ENCODE assay signal across 10 cellular contexts in the genomic region with DNA sequence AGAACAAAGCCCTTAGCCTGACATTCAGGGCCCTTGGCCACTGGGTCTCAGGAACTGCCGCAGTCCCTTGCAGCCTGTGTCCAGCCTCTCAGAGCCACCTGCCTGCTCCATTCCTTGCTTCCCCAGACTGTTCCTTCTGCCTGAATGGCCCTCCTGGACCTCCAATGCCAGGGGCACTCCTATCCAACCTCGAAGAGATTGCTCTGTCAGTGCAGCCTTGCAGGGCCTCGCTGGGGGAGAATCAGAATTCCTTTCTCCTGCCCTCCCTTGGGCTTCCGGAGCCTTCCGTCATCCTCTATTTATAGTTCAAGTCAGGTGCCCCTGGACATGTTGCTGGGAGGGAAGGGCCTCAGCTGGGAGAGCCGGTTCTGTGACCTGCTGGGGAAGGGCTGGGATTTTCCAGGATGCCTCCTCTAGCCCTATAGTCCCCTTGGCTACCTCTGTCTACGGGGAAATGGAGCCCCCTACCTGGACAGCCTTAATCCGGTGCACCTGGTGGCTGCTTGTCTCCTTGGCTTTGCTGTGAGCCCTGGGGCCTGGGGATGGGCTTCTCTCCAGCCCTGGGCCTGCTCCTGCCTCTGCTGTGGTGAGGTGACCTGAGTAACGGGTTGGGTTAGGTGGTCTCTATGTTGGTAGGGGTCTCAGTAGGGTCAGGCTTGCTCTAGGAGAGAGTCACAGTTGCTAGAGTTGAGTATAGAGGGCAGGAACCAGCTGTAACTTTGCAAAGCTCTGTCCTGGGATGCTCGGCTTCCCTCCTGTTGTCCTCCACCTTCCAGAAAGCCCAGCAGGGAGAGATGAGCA. TPM values are rescaled to one million over a fixed set of nuclear protein-coding genes. Genes with fewer than 3 reads are reported as not detected.
DNase-seq lines count a peak whose midpoint lies in the region; TF ChIP-seq lines count a peak whose summit lies in the region.
"Had no signal": no experiment of that assay in that cellular context is flagged by ENCODE, and none has a peak within 500 bp of the region (broad histone marks: within the 10 kb centered on the region; RNA-seq: fewer than 3 reads in every experiment).

No MANE protein-coding gene starts in this region.

- CTCF ChIA-PET in activated CD4-positive, alpha-beta T cell treated with anti-CD3 and anti-CD28 coated beads, Interleukin-2, amount 10 ng/mL, durations not matched to agents 7 days and 5 days (lab: Charles Lee), result interaction anchor here (0.6 kb wide), 1 partner anchor 21 kb away, joined by 3 read pairs; no protein-coding TSS in a partner anchor

- TF ChIP-seq CTCF in fibroblast of the aortic adventitia (IDR thresholded peaks at IDR 0.05; ENCODE audit: insufficient read depth, low read length), result no peak
- no peak for TF ChIP-seq CTCF in neural progenitor cell (IDR thresholded peaks at IDR 0.05)

- H3K9ac ChIP-seq in mucosa of rectum (ENCODE audit: low read depth in 1 of 2, low read length in 2 of 2) (peak overlapping the region; percentile 54 to 56), neural progenitor cell (no peak overlapping the region)

- no peaks in the 10 kb centered on the region for H3K36me3 Mint-ChIP-seq in activated CD4-positive, alpha-beta T cell treated with anti-CD3 and anti-CD28 coated beads, Interleukin-2, amount 10 ng/mL, durations not matched to agents 7 days and 5 days (ENCODE audit: low read depth)
- H3K36me3 Mint-ChIP-seq in neural progenitor cell, result no peaks in the 10 kb centered on the region
- H3K36me3 Mint-ChIP-seq: natural killer cell treated with Interleukin-12 subunit alpha and Interleukin-12 subunit beta and Interleukin-15 and Interleukin-18, amount 100 ng/mL, for 72 hours had no signal

- H3K27me3 Mint-ChIP-seq in activated CD4-positive, alpha-beta T cell treated with anti-CD3 and anti-CD28 coated beads, Interleukin-2, amount 10 ng/mL, durations not matched to agents 7 days and 5 days, result peaks cover 1% of the 10 kb centered on the region
- peaks cover 10% of the 10 kb centered on the region for H3K27me3 Mint-ChIP-seq in neural progenitor cell (ENCODE audit: insufficient read depth, low read depth)

- peaks cover 4% of the 10 kb centered on the region for H3K4me1 Mint-ChIP-seq in activated CD4-positive, alpha-beta T cell treated with anti-CD3 and anti-CD28 coated beads, Interleukin-2, amount 10 ng/mL, durations not matched to agents 7 days and 5 days
- peaks cover 38% of the 10 kb centered on the region for H3K4me1 Mint-ChIP-seq in neural progenitor cell

- H3F3A ChIP-seq in neural progenitor cell (ENCODE audit: low read depth), result no peaks in the 10 kb centered on the region

- H3K27ac ChIP-seq in mucosa of rectum (ENCODE audit: low read depth in 2 of 2, low read length in 2 of 2) (peak overlapping the region; percentile 72 to 80), neural progenitor cell (no peak overlapping the region)

- no peak overlapping the region for H3K4me3 Mint-ChIP-seq in activated CD4-positive, alpha-beta T cell treated with anti-CD3 and anti-CD28 coated beads, Interleukin-2, amount 10 ng/mL, durations not matched to agents 7 days and 5 days
- no peak overlapping the region for H3K4me3 Mint-ChIP-seq in neural progenitor cell
- H3K4me3 Mint-ChIP-seq: natural killer cell treated with Interleukin-12 subunit alpha and Interleukin-12 subunit beta and Interleukin-15 and Interleukin-18, amount 100 ng/mL, for 72 hours had no signal

- H4K20me1 ChIP-seq in neural progenitor cell (ENCODE audit: low read depth), result no peaks in the 10 kb centered on the region

- no peak overlapping the region for H3K4me2 ChIP-seq in neural progenitor cell

- H3K79me2 ChIP-seq in neural progenitor cell (ENCODE audit: low read depth), result no peaks in the 10 kb centered on the region

- POLR2A ChIA-PET in activated CD4-positive, alpha-beta T cell treated with anti-CD3 and anti-CD28 coated beads, Interleukin-2, amount 10 ng/mL, durations not matched to agents 7 days and 5 days (lab: Charles Lee), result no interaction called here

- no peak overlapping the region for H3K4me3 ChIP-seq in fibroblast of the aortic adventitia (ENCODE audit: low read depth, low read length)
- no peak overlapping the region for H3K4me3 ChIP-seq in mucosa of rectum (ENCODE audit: low read length in 2 of 2)
- H3K4me3 ChIP-seq in neural progenitor cell, result no peak overlapping the region

- H3K4me1 ChIP-seq in mucosa of rectum (ENCODE audit: control insufficient read depth in 2 of 2, insufficient read depth in 2 of 2, low read length in 2 of 2), result peaks cover 12 to 16% of the 10 kb centered on the region in 2 donors
- peaks cover 1% of the 10 kb centered on the region for H3K4me1 ChIP-seq in neural progenitor cell

- H3K9me3 Mint-ChIP-seq in activated CD4-positive, alpha-beta T cell treated with anti-CD3 and anti-CD28 coated beads, Interleukin-2, amount 10 ng/mL, durations not matched to agents 7 days and 5 days, result no peaks in the 10 kb centered on the region
- no peaks in the 10 kb centered on the region for H3K9me3 Mint-ChIP-seq in neural progenitor cell
- H3K9me3 Mint-ChIP-seq: natural killer cell treated with Interleukin-12 subunit alpha and Interleukin-12 subunit beta and Interleukin-15 and Interleukin-18, amount 100 ng/mL, for 72 hours had no signal

- no peaks in the 10 kb centered on the region for H3K36me3 ChIP-seq in mucosa of rectum (ENCODE audit: control insufficient read depth in 2 of 2, insufficient read depth in 2 of 2, low read length in 2 of 2)
- no peaks in the 10 kb centered on the region for H3K36me3 ChIP-seq in neural progenitor cell

- H3K9me3 ChIP-seq in mucosa of rectum (ENCODE audit: control insufficient read depth in 2 of 2, low read length in 2 of 2) (no peaks in the 10 kb centered on the region), neural progenitor cell (ENCODE audit: low read depth) (no peaks in the 10 kb centered on the region)

- H2AFZ ChIP-seq in neural progenitor cell (replicated peaks), result no peak overlapping the region

- DNase-seq in DMS53 (lab: John Stamatoyannopoulos, UW) (peak; percentile 99), NCI-H774 (lab: John Stamatoyannopoulos, UW) (peak; percentile 31), fibroblast of the aortic adventitia (ENCODE audit: low read depth) (peak; percentile 35), neural progenitor cell (ENCODE audit: low spot score) (no peak), NCI-H2107 treated with DMSO at 0.1 percent for 48 hours (lab: John Stamatoyannopoulos, UW; ENCODE audit: unreplicated experiment) (no peak), ecto neural progenitor cell (ENCODE audit: low spot score) (no peak)
- DNase-seq in activated CD4-positive, alpha-beta T cell treated with anti-CD3 and anti-CD28 coated beads, Interleukin-2, amount 10 ng/mL, durations not matched to agents 7 days and 5 days, result no peak
- DNase-seq: activated T-cell treated with anti-CD3 and anti-CD28 coated beads, Interleukin-2, amount 50 U/mL, for 1 hour had no signal

- no peaks in the 10 kb centered on the region for H3K27me3 ChIP-seq in mucosa of rectum (ENCODE audit: control insufficient read depth in 2 of 2, insufficient read depth in 2 of 2, low read length in 2 of 2)
- H3K27me3 ChIP-seq in neural progenitor cell, result no peaks in the 10 kb centered on the region

- H3K27ac Mint-ChIP-seq in activated CD4-positive, alpha-beta T cell treated with anti-CD3 and anti-CD28 coated beads, Interleukin-2, amount 10 ng/mL, durations not matched to agents 7 days and 5 days, result no peak overlapping the region
- no peak overlapping the region for H3K27ac Mint-ChIP-seq in neural progenitor cell
- H3K27ac Mint-ChIP-seq: natural killer cell treated with Interleukin-12 subunit alpha and Interleukin-12 subunit beta and Interleukin-15 and Interleukin-18, amount 100 ng/mL, for 72 hours had no signal

RNA-seq across cellular contexts. Expression of a gene that starts 45.9 kb away (rescaled TPM):
- total RNA-seq in fibroblast of the aortic adventitia (ENCODE audit: low replicate concordance) (7.0 and 112 TPM in 2 replicates), neural progenitor cell (ENCODE audit: low replicate concordance) (0.73 and 4.4 TPM in 2 replicates)
- total RNA-seq in activated CD4-positive, alpha-beta T cell treated with anti-CD3 and anti-CD28 coated beads, Interleukin-2, amount 10 ng/mL, durations not matched to agents 7 days and 5 days, result not detected
- total RNA-seq: natural killer cell treated with Interleukin-12 subunit alpha and Interleukin-12 subunit beta and Interleukin-15 and Interleukin-18, amount 100 ng/mL, for 72 hours had no signal

RNA-seq across cellular contexts. Expression of a gene that starts 53.4 kb away (rescaled TPM):
- total RNA-seq in fibroblast of the aortic adventitia (ENCODE audit: low replicate concordance), result 1.1 and 4.2 TPM in 2 replicates
- total RNA-seq in activated CD4-positive, alpha-beta T cell treated with anti-CD3 and anti-CD28 coated beads, Interleukin-2, amount 10 ng/mL, durations not matched to agents 7 days and 5 days, result under 1 TPM; 0.44 to 0.45 TPM
- total RNA-seq in neural progenitor cell (ENCODE audit: low replicate concordance), result 1.1 and 4.6 TPM in 2 replicates

Comparison
In these comparisons a context has a peak if more than half of its experiments do, and no peak if none do; other contexts are left out.
1. DNase-seq: peak in DMS53 (single experiment), NCI-H774 (single experiment) and fibroblast of the aortic adventitia (single experiment); none in activated CD4-positive, alpha-beta T cell treated with anti-CD3 and anti-CD28 coated beads, Interleukin-2, amount 10 ng/mL, durations not matched to agents 7 days and 5 days (single experiment), neural progenitor cell (single experiment), NCI-H2107 treated with DMSO at 0.1 percent for 48 hours (single experiment) and ecto neural progenitor cell (single experiment).